ENCODE assay signal across 8 cellular contexts in the genomic region with DNA sequence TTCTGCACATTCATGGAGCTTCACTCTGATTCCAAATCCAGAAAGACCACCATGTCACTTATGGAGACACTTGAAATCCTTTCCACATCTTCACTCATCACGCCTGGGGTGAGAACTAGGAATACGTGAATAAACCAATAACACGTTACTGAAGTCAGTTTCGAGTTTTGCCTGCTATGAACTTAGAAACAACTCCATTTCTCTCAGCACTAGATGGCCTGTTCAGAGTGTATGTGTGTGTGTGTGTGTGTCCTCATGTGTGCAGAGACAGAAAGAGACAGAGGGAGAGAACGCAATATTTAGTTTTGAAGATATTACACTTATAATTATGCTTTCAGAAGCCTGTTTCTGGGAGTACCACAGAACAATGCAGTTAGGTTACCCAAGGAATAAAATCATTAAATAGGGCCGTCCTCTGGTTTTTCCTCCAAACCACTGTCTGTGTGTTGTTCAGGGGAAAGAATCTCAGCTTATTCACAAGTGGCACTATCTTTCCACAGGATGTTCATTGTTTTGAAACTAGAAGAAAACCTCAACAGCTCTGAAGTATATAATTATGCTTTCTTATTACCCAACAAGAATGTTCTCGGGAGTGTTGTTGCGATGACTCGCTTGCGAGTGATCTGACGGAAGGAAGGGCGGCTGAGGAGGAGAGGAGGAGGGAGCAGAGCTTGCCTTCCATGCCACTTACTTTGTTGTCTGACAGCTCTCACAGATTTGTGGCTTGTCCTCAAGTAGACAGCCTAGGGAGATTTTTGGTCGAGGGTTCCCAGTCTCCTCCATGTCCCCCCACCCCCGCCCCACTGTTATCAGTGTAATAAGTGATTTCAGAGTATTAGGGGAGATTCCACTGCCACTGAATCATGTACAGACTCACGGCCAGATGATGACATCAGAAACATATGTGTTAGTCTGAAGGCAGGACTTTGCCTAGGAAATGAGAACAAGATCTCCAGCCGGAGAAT.
DNase-seq lines count a peak whose midpoint lies in the region; ATAC-seq, FAIRE-seq and TF ChIP-seq lines count a peak whose summit lies in the region.

No MANE protein-coding gene starts in this region.

- TF ChIP-seq CTCF in astrocyte (IDR thresholded peaks at IDR 0.05; ENCODE audit: insufficient read depth, low read depth, low read length) = no peak

- no peaks in the 10 kb centered on the region for H3K9me3 Mint-ChIP-seq in astrocyte (ENCODE audit: unreplicated experiment)

- H3K4me3 ChIP-seq in astrocyte (ENCODE audit: insufficient read depth, low read depth, low read length) = peak overlapping the region; percentile 36

- H3K27me3 ChIP-seq in astrocyte (ENCODE audit: insufficient read depth, low read length) = no peaks in the 10 kb centered on the region

- H2AFZ ChIP-seq in astrocyte (ENCODE audit: low read depth, low read length) = peak overlapping the region; percentile 66

- no peaks in the 10 kb centered on the region for H3K9me3 ChIP-seq in astrocyte (ENCODE audit: insufficient read depth, low read depth, low read length)

- DNase-seq in GM04504 (ENCODE audit: low read depth) (peak; percentile 90), T-helper 1 cell (peak; percentile 21 to 77 (median 56)), astrocyte (ENCODE audit: low read depth) (peak; percentile 98), left kidney (ENCODE audit: low read depth, low spot score) (peak; percentile 49), NCI-H510A treated with DMSO at 0.1 percent for 48 hours (lab: John Stamatoyannopoulos, UW) (no peak), NCI-H1417 treated with DMSO at 0.1 percent for 48 hours (lab: John Stamatoyannopoulos, UW) (no peak)
- peak; percentile 35 for DNase-seq in stimulated activated CD8-positive, alpha-beta memory T cell treated with anti-CD3 and anti-CD28 coated beads, Interleukin-12 subunit alpha, Interleukin-12 subunit beta, amount 100 ng/mL, for 4 hours (ENCODE audit: low read depth)

- H3K36me3 ChIP-seq in astrocyte (ENCODE audit: insufficient read depth, low read length) = no peaks in the 10 kb centered on the region

- peaks cover 23% of the 10 kb centered on the region for H3K4me1 ChIP-seq in astrocyte (ENCODE audit: insufficient read depth, low read length)

- peaks cover 47% of the 10 kb centered on the region for H3K4me1 Mint-ChIP-seq in astrocyte (ENCODE audit: low read depth, unreplicated experiment)

- H3K79me2 ChIP-seq in astrocyte (ENCODE audit: insufficient read depth, low read length) = no peaks in the 10 kb centered on the region

- FAIRE-seq in astrocyte (lab: Jason Lieb, UNC) = peak; percentile 96

- no peaks in the 10 kb centered on the region for H3K27me3 Mint-ChIP-seq in astrocyte (ENCODE audit: low read depth, unreplicated experiment)

- H3K36me3 Mint-ChIP-seq in astrocyte (ENCODE audit: low read depth, unreplicated experiment) = no peaks in the 10 kb centered on the region

- H3K9ac ChIP-seq in astrocyte (ENCODE audit: low read length) = peak overlapping the region; percentile 85

- ATAC-seq in HG02885 (IDR thresholded peaks at IDR 0.05; ENCODE audit: poor library complexity, unreplicated experiment) = no peak

- no peaks in the 10 kb centered on the region for H4K20me1 ChIP-seq in astrocyte (ENCODE audit: insufficient read depth, low read length)

- H3K4me2 ChIP-seq in astrocyte (ENCODE audit: low read length) = peak overlapping the region; percentile 78

- H3K27ac ChIP-seq in astrocyte (ENCODE audit: low read depth, low read length) = peak overlapping the region; percentile 99

- H3K4me3 Mint-ChIP-seq in astrocyte (ENCODE audit: unreplicated experiment) = peak overlapping the region; percentile 52

- H3K27ac Mint-ChIP-seq in astrocyte (ENCODE audit: unreplicated experiment) = peak overlapping the region; percentile 77

Comparison
In these comparisons a context has a peak if more than half of its experiments do, and no peak if none do; other contexts are left out.
1. DNase-seq: peak in GM04504 (single experiment), T-helper 1 cell (5 of 5), astrocyte (single experiment), left kidney (single experiment) and stimulated activated CD8-positive, alpha-beta memory T cell treated with anti-CD3 and anti-CD28 coated beads, Interleukin-12 subunit alpha, Interleukin-12 subunit beta, amount 100 ng/mL, for 4 hours (single experiment); none in NCI-H510A treated with DMSO at 0.1 percent for 48 hours (single experiment) and NCI-H1417 treated with DMSO at 0.1 percent for 48 hours (single experiment).